1 cellular context compared by ENCODE assay signal in the genomic region with DNA sequence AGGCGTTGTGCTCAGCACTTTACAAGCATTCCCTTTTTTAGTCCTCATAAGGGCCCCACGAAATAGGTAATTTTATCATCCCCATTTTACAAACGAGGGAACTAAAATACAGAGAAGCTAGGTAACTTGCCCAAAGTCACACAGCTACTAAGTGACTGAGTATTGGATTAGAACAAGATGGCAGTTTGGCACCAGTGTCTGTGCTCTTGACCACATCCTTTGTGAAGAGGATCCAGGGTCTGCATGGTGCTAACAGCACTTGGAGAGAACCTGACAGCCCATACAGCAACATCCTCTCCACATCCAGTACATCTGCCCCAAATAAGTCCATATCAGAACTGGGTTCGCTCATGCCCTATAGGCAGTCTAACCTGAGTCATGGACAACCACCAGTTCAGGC.
TF ChIP-seq lines count a peak whose summit lies in the region.

No MANE protein-coding gene starts in this region.

TF ChIP-seq in GM12878, 131 proteins besides CTCF, POLR2A, EP300 and RAD21:
- TF ChIP-seq REST (IDR thresholded peaks at IDR 0.05; ENCODE audit: low read depth, low read length) (no peak), PBX3 (IDR thresholded peaks at IDR 0.05; ENCODE audit: insufficient replicate concordance, low read depth, low read length) (no peak), SPI1 (IDR thresholded peaks at IDR 0.05; ENCODE audit: borderline replicate concordance, insufficient read depth, low read depth, low read length) (no peak), BACH1 (IDR thresholded peaks at IDR 0.05; ENCODE audit: borderline replicate concordance) (no peak), RELA (IDR thresholded peaks at IDR 0.05; ENCODE audit: borderline replicate concordance, partially characterized antibody) (no peak), ZNF384 (IDR thresholded peaks at IDR 0.05; ENCODE audit: borderline replicate concordance, low read depth, low read length) (no peak), BCL3 (IDR thresholded peaks at IDR 0.05; ENCODE audit: borderline replicate concordance, insufficient read depth, low read depth, low read length, poor library complexity, severe bottlenecking) (no peak)
